In the genomic region with DNA sequence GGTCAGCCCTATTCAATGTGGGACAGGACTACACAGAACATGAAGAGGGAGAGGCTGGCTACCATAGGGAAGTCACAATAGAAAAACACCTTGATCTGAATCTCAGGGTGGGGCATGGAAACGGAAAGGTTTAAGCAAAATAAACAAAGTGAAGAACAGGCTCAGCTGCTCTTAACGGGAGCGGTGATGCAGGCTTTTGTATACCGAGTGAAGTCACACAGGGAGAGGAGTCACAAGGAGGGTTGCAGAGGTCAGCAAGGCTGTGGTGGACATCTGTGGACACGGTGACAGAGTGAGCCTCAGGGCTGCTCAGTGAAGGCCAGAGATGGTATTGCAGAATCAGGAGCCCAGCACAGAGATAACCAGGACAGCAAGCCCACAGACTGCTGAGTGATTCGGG, we compare ENCODE assay signal across 11 cellular contexts. TPM values are rescaled to one million over a fixed set of nuclear protein-coding genes. Genes with fewer than 3 reads are reported as not detected.
DNase-seq lines count a peak whose midpoint lies in the region; ATAC-seq and TF ChIP-seq lines count a peak whose summit lies in the region.
"Had no signal": no experiment of that assay in that cellular context is flagged by ENCODE, and none has a peak within 500 bp of the region (broad histone marks: within the 10 kb centered on the region; RNA-seq: fewer than 3 reads in every experiment).

No MANE protein-coding gene starts in this region.

- ATAC-seq in HG03175 (IDR thresholded peaks at IDR 0.05; ENCODE audit: unreplicated experiment): no peak

- no peak overlapping the region for H3K9ac ChIP-seq in mammary epithelial cell (ENCODE audit: insufficient read depth, low read length)

- H3K4me2 ChIP-seq in PC-9: peak overlapping the region; percentile 39
- H3K4me2 ChIP-seq in mammary epithelial cell (ENCODE audit: insufficient read depth, low read depth, low read length): no peak overlapping the region

- H3K27ac ChIP-seq in PC-9 (no peak overlapping the region), esophagus squamous epithelium (peak overlapping the region; percentile 55 to 82 (median 75)), substantia nigra (ENCODE audit: low read depth, low read length, poor library complexity, severe bottlenecking) (peak overlapping the region; percentile 85), vagina (no peak overlapping the region), mammary epithelial cell (ENCODE audit: insufficient read depth, low read depth, low read length) (no peak overlapping the region)

- H2AFZ ChIP-seq in PC-9 (no peak overlapping the region), mammary epithelial cell (ENCODE audit: low read depth, low read length) (no peak overlapping the region)

- TF ChIP-seq CTCF in PC-9 (conservative IDR thresholded peaks at IDR 0.05) (no peak), esophagus squamous epithelium (IDR thresholded peaks at IDR 0.05) (no peak), vagina (IDR thresholded peaks at IDR 0.05) (no peak), mammary epithelial cell (conservative IDR thresholded peaks at IDR 0.05 in 1 of 2, IDR thresholded peaks at IDR 0.05 in 1 of 2; ENCODE audit: extremely low read depth in 1 of 2, insufficient read depth in 1 of 2, low read depth in 1 of 2, low read length in 2 of 2) (no peak)

- intact Hi-C loops in PC-9 (cut with micrococcal nuclease; ENCODE audit: unreplicated experiment) (loop anchor here (10.0 kb wide), 1 partner anchor 94 kb away; no protein-coding TSS in a partner anchor), esophagus squamous epithelium (cut with DNase I) (no loop called here), vagina (cut with DNase I) (no loop called here), mammary epithelial cell (cut with micrococcal nuclease) (no loop called here)

- no peaks in the 10 kb centered on the region for H3K9me3 ChIP-seq in PC-9 (ENCODE audit: insufficient read depth, low read depth)
- no peaks in the 10 kb centered on the region for H3K9me3 ChIP-seq in esophagus squamous epithelium
- H3K9me3 ChIP-seq in vagina: no peaks in the 10 kb centered on the region
- H3K9me3 ChIP-seq in mammary epithelial cell (replicated peaks; ENCODE audit: insufficient read depth, low read length): no peaks in the 10 kb centered on the region

- H3F3A ChIP-seq in PC-9 (ENCODE audit: insufficient read depth, low read depth): 0 out of 2 replicates have a peak, but pooled peaks cover 11% of the 10 kb centered on the region

- BruUV-seq in PC-9 (replicated peaks; lab: Mats Ljungman, UMichigan) (no TSS peak), mammary epithelial cell (replicated peaks; lab: Mats Ljungman, UMichigan) (no TSS peak)

- H3K4me1 ChIP-seq in PC-9 (replicated peaks; ENCODE audit: insufficient read depth) (peaks cover 40% of the 10 kb centered on the region), esophagus squamous epithelium (peaks cover 8 to 61% (median 8%) of the 10 kb centered on the region in 3 donors), vagina (peaks cover 16% of the 10 kb centered on the region), mammary epithelial cell (ENCODE audit: insufficient read depth, low read length) (no peaks in the 10 kb centered on the region)

- WGBS in esophagus squamous epithelium, 2 donors: 35 to 52% methylated on average over 5 to 6 of the region's 6 CpGs
- WGBS in mammary epithelial cell (ENCODE audit: low coverage, missing lambda C conversion rate): 86% methylated on average over 6 of the region's 6 CpGs

- dilution Hi-C loops in mammary epithelial cell (cut with HindIII; ENCODE audit: low sequenced_read_pairs): no loop called here

- peak; percentile 51 for DNase-seq in activated CD8-positive, alpha-beta memory T cell treated with anti-CD3 and anti-CD28 coated beads, Interleukin-2, amount 50 U/mL, for 48 hours
- DNase-seq in activated CD8-positive, alpha-beta memory T cell treated with anti-CD3 and anti-CD28 coated beads for 24 hours: no peak
- peak; percentile 59 to 87 for DNase-seq in PC-9
- no peak for DNase-seq in esophagus squamous epithelium (lab: John Stamatoyannopoulos, UW)
- DNase-seq in substantia nigra (lab: John Stamatoyannopoulos, UW): peak in 1 of 49 donors; percentile 61
- DNase-seq in vagina (ENCODE audit: extremely low spot score in 2 of 2): no peak
- DNase-seq in mammary epithelial cell: no peak
- DNase-seq: activated CD4-positive, alpha-beta T cell treated with anti-CD3 and anti-CD28 coated beads, Interleukin-2, amount 50 U/mL, for 4 hours; NCI-H1930 had no signal

- POLR2A ChIA-PET in PC-9 (lab: Charles Lee; ENCODE audit: unreplicated experiment): no interaction called here

- in situ Hi-C loops in mammary epithelial cell (cut with MboI; ENCODE audit: low sequenced_read_pairs in 2 of 2): no loop called here

- TF ChIP-seq POLR2A in esophagus squamous epithelium (IDR thresholded peaks at IDR 0.05) (no peak), vagina (IDR thresholded peaks at IDR 0.05) (no peak)

- no peak overlapping the region for H3K4me3 ChIP-seq in PC-9
- H3K4me3 ChIP-seq in esophagus squamous epithelium: no peak overlapping the region
- no peak overlapping the region for H3K4me3 ChIP-seq in vagina
- no peak overlapping the region for H3K4me3 ChIP-seq in mammary epithelial cell (replicated peaks in 1 of 3; ENCODE audit: insufficient read depth in 1 of 3, low read depth in 2 of 3, low read length in 3 of 3)
- H3K4me3 ChIP-seq: skin epidermis had no signal

- CTCF ChIA-PET in PC-9 (lab: Charles Lee): no interaction called here
- CTCF ChIA-PET in mammary epithelial cell (lab: Charles Lee; ENCODE audit: low non-redundant PET): no interaction called here

- H3K79me2 ChIP-seq in PC-9 (ENCODE audit: low read depth) (no peaks in the 10 kb centered on the region), mammary epithelial cell (ENCODE audit: insufficient read depth, low read length) (no peaks in the 10 kb centered on the region)

- H3K27me3 ChIP-seq in PC-9 (ENCODE audit: insufficient read depth, low read depth): no peaks in the 10 kb centered on the region
- no peaks in the 10 kb centered on the region for H3K27me3 ChIP-seq in esophagus squamous epithelium
- H3K27me3 ChIP-seq in vagina: no peaks in the 10 kb centered on the region
- peaks cover 2% of the 10 kb centered on the region for H3K27me3 ChIP-seq in mammary epithelial cell (ENCODE audit: insufficient read depth, low read length)

- no peaks in the 10 kb centered on the region for H3K9me2 ChIP-seq in PC-9 (ENCODE audit: insufficient read depth)

- H4K20me1 ChIP-seq in PC-9 (ENCODE audit: insufficient read depth): no peaks in the 10 kb centered on the region
- no peaks in the 10 kb centered on the region for H4K20me1 ChIP-seq in mammary epithelial cell (ENCODE audit: insufficient read depth, low read length)

- no peaks in the 10 kb centered on the region for H3K36me3 ChIP-seq in PC-9 (ENCODE audit: low read depth)
- H3K36me3 ChIP-seq in esophagus squamous epithelium: no peaks in the 10 kb centered on the region
- H3K36me3 ChIP-seq in vagina: no peaks in the 10 kb centered on the region
- no peaks in the 10 kb centered on the region for H3K36me3 ChIP-seq in mammary epithelial cell (ENCODE audit: insufficient read depth, low read length)

RNA-seq across cellular contexts. Expression of gene SEMA4D, which starts 30.6 kb away (rescaled TPM):
- total RNA-seq in PC-9 (2021): 48.4 and 58.3 TPM in 2 replicates
- total RNA-seq in esophagus squamous epithelium: 10 to 100 TPM; 12.8 to 52.0 (median 20.5) TPM
- total RNA-seq in vagina: 39.3 TPM
- 1 to 10 TPM; 1.7 to 2.3 TPM for total RNA-seq in mammary epithelial cell
- polyA plus RNA-seq in mammary epithelial cell: 0.71 TPM
- polyA minus RNA-seq in mammary epithelial cell: 2.5 TPM

Comparison
In these comparisons a context has a peak if more than half of its experiments do, and no peak if none do; other contexts are left out.
1. DNase-seq: peak in activated CD8-positive, alpha-beta memory T cell treated with anti-CD3 and anti-CD28 coated beads, Interleukin-2, amount 50 U/mL, for 48 hours (single experiment) and PC-9 (2 of 2); none in activated CD8-positive, alpha-beta memory T cell treated with anti-CD3 and anti-CD28 coated beads for 24 hours (single experiment), esophagus squamous epithelium (single experiment), vagina (0 of 2) and mammary epithelial cell (single experiment).
2. H3K27ac ChIP-seq: peak in esophagus squamous epithelium (4 of 4) and substantia nigra (single experiment); none in PC-9 (single experiment), vagina (single experiment) and mammary epithelial cell (single experiment).
3. RNA of gene SEMA4D, which starts 30.6 kb away (total RNA-seq): 48.4 to 58.3 TPM in PC-9, 39.3 TPM in vagina (single experiment) and 12.8 to 52.0 TPM in esophagus squamous epithelium; 1.7 to 2.3 TPM in mammary epithelial cell; every median in the first group is over 4 times any median in the second.